Comparison of ENCODE assay signal across 30 cellular contexts in the genomic region with DNA sequence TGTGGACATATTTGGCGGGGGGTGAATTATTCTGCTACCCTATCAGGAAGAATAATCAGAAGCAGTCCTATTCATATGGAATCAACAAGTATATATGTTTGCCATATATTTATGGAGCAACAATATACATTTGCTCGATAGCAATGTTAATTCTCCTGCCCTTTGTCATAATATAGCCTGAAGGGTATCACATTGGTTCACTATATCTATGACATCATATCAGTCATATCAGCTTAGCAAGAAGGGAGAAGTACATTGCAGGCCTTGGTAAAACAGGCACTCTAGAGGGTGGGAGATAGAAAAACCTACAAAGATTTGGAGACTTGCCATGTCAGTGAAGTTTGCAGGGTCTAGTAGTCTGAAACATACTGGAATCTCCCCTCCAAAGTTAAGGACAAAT.
"Had no signal": no experiment of that assay in that cellular context is flagged by ENCODE, and none has a peak within 500 bp of the region (broad histone marks: within the 10 kb centered on the region; RNA-seq: fewer than 3 reads in every experiment).

No MANE protein-coding gene starts in this region.

- H3K27me3 Mint-ChIP-seq: progenitor cell of endocrine pancreas; stimulated activated memory B cell treated with anti-CD40 and anti-IgM and Interleukin-4, amounts not matched to agents 10 μg/mL and 1 μg/mL and 100 μg/mL, for 72 hours; type B pancreatic cell had no signal

- H3K4me3 ChIP-seq: neural progenitor cell, ovary, psoas muscle, skin epidermis, smooth muscle cell, spleen, suprapubic skin, testis, tibial artery, transverse colon, upper lobe of right lung, vagina had no signal

- H3K79me2 ChIP-seq: parathyroid adenoma had no signal

- H2AFZ ChIP-seq: neural progenitor cell, parathyroid adenoma had no signal

- H3K4me1 ChIP-seq: spleen, tibial artery, upper lobe of right lung, vagina had no signal

- ATAC-seq: naive thymus-derived CD8-positive, alpha-beta T cell; natural killer cell treated with Interleukin-12 subunit alpha and Interleukin-12 subunit beta and Interleukin-15 and Interleukin-18, amount 100 ng/mL, for 72 hours; psoas muscle; right cardiac atrium; stimulated activated memory B cell treated with anti-CD40 and anti-IgM and Interleukin-4, amounts not matched to agents 10 μg/mL and 1 μg/mL and 100 μg/mL, for 72 hours; stimulated activated naive CD8-positive, alpha-beta T cell treated with anti-CD3 and anti-CD28 coated beads, Interleukin-15, amount 100 ng/mL, for 72 hours; stimulated activated naive CD8-positive, alpha-beta T cell treated with anti-CD3 and anti-CD28 coated beads, Interleukin-15, Interleukin-2, amounts not matched to agents 100 U/mL and 50 U/mL, for 24 hours; upper lobe of right lung had no signal

- H3K27me3 ChIP-seq: neural progenitor cell, ovary, spleen, suprapubic skin, testis, tibial artery, transverse colon, upper lobe of right lung, vagina had no signal

- H3K4me1 Mint-ChIP-seq: naive thymus-derived CD8-positive, alpha-beta T cell; stimulated activated memory B cell treated with anti-CD40 and anti-IgM and Interleukin-4, amounts not matched to agents 10 μg/mL and 1 μg/mL and 100 μg/mL, for 72 hours; stimulated activated naive CD8-positive, alpha-beta T cell treated with anti-CD3 and anti-CD28 coated beads, Interleukin-15, amount 100 ng/mL, for 72 hours had no signal

- DNase-seq: naive thymus-derived CD8-positive, alpha-beta T cell; occipital lobe; ovary; posterior cingulate gyrus; psoas muscle; right cardiac atrium; spleen; stimulated activated CD4-positive, alpha-beta T cell treated with anti-CD3 and anti-CD28 coated beads, Interleukin-12 subunit alpha, Interleukin-12 subunit beta, amount 100 ng/mL, for 4 hours; stimulated activated CD4-positive, alpha-beta T cell treated with anti-CD3 and anti-CD28 coated beads, Interleukin-1b, Interleukin-23, amount 100 ng/mL, for 48 hours; stimulated activated CD4-positive, alpha-beta T cell treated with anti-CD3 and anti-CD28 coated beads, Interleukin-4, amount 100 ng/mL, for 1 hour; stimulated activated CD4-positive, alpha-beta T cell treated with anti-CD3 and anti-CD28 coated beads, Interleukin-4, amount 100 ng/mL, for 4 hours; stimulated activated CD8-positive, alpha-beta memory T cell treated with anti-CD3 and anti-CD28 coated beads, Interleukin-4, amount 100 ng/mL, for 48 hours; stimulated activated naive CD4-positive, alpha-beta T cell; stimulated activated naive CD8-positive, alpha-beta T cell treated with anti-CD3 and anti-CD28 coated beads, Interleukin-15, amount 100 ng/mL, for 72 hours; stimulated activated naive CD8-positive, alpha-beta T cell treated with anti-CD3 and anti-CD28 coated beads, Interleukin-15, Interleukin-2, amounts not matched to agents 100 U/mL and 50 U/mL, for 24 hours; substantia nigra; testis; tibial artery; transverse colon; upper lobe of right lung had no signal

- H3K27ac ChIP-seq: neural progenitor cell, ovary, parathyroid adenoma, psoas muscle, skin epidermis, spleen, suprapubic skin, testis, tibial artery, transverse colon, upper lobe of right lung, vagina had no signal

- H3K9me3 Mint-ChIP-seq: naive thymus-derived CD8-positive, alpha-beta T cell; natural killer cell treated with Interleukin-12 subunit alpha and Interleukin-12 subunit beta and Interleukin-15 and Interleukin-18, amount 100 ng/mL, for 72 hours; stimulated activated memory B cell treated with anti-CD40 and anti-IgM and Interleukin-4, amounts not matched to agents 10 μg/mL and 1 μg/mL and 100 μg/mL, for 72 hours; stimulated activated naive CD8-positive, alpha-beta T cell treated with anti-CD3 and anti-CD28 coated beads, Interleukin-15, amount 100 ng/mL, for 72 hours had no signal

- H3K4me3 Mint-ChIP-seq: naive thymus-derived CD8-positive, alpha-beta T cell; natural killer cell treated with Interleukin-12 subunit alpha and Interleukin-12 subunit beta and Interleukin-15 and Interleukin-18, amount 100 ng/mL, for 72 hours; neural progenitor cell; stimulated activated memory B cell treated with anti-CD40 and anti-IgM and Interleukin-4, amounts not matched to agents 10 μg/mL and 1 μg/mL and 100 μg/mL, for 72 hours; stimulated activated naive CD8-positive, alpha-beta T cell treated with anti-CD3 and anti-CD28 coated beads, Interleukin-15, amount 100 ng/mL, for 72 hours had no signal

- H3K9me3 ChIP-seq: ovary, psoas muscle, spleen, suprapubic skin, testis, tibial artery, transverse colon, upper lobe of right lung, vagina had no signal

- H3K27ac Mint-ChIP-seq: naive thymus-derived CD8-positive, alpha-beta T cell; natural killer cell treated with Interleukin-12 subunit alpha and Interleukin-12 subunit beta and Interleukin-15 and Interleukin-18, amount 100 ng/mL, for 72 hours; neural progenitor cell; progenitor cell of endocrine pancreas; stimulated activated memory B cell treated with anti-CD40 and anti-IgM and Interleukin-4, amounts not matched to agents 10 μg/mL and 1 μg/mL and 100 μg/mL, for 72 hours; stimulated activated naive CD8-positive, alpha-beta T cell treated with anti-CD3 and anti-CD28 coated beads, Interleukin-15, amount 100 ng/mL, for 72 hours; type B pancreatic cell had no signal

- H3K36me3 Mint-ChIP-seq: naive thymus-derived CD8-positive, alpha-beta T cell; natural killer cell treated with Interleukin-12 subunit alpha and Interleukin-12 subunit beta and Interleukin-15 and Interleukin-18, amount 100 ng/mL, for 72 hours; neural progenitor cell; stimulated activated memory B cell treated with anti-CD40 and anti-IgM and Interleukin-4, amounts not matched to agents 10 μg/mL and 1 μg/mL and 100 μg/mL, for 72 hours had no signal

- H3K36me3 ChIP-seq: neural progenitor cell, ovary, spleen, suprapubic skin, tibial artery, transverse colon, upper lobe of right lung, vagina had no signal

- H3K9ac ChIP-seq: neural progenitor cell, parathyroid adenoma had no signal

- H3K4me2 ChIP-seq: neural progenitor cell, smooth muscle cell had no signal
